ENCODE assay signal across 8 cellular contexts in genomic region chr5:30453168-30453567, GRCh38.
"Had no signal": no experiment of that assay in that cellular context is flagged by ENCODE, and none has a peak within 500 bp of the region (broad histone marks: within the 10 kb centered on the region; RNA-seq: fewer than 3 reads in every experiment).

No MANE protein-coding gene starts in this region.

- DNase-seq: GDM1, GF-D8 had no signal

- FAIRE-seq: G401.6, GM12878, GM12891, GM12892, GM18507, GM19239 had no signal

- ATAC-seq: GM12878 had no signal

- H3K4me3 ChIP-seq: GM12878 had no signal
